Comparison of ENCODE assay signal across 2 cellular contexts in genomic region chr20:59415224-59415623, GRCh38.
TF ChIP-seq lines count a peak whose summit lies in the region.

No MANE protein-coding gene starts in this region.

TF ChIP-seq in HepG2, 621 proteins besides CTCF, POLR2A, EP300 and RAD21:
- peak; percentile 55 for TF ChIP-seq CREB1 (IDR thresholded peaks at IDR 0.05)
- TF ChIP-seq CREB1 (CRISPR knock-in tag; IDR thresholded peaks at IDR 0.05): no peak
- no peak for TF ChIP-seq ISL2 (CRISPR knock-in tag; IDR thresholded peaks at IDR 0.05)
TF ChIP-seq in HepG2: peak in this region for 1.

TF ChIP-seq in H1, 55 proteins besides CTCF, POLR2A, EP300 and RAD21:
- no peak for TF ChIP-seq CHD1 (IDR thresholded peaks at IDR 0.05; ENCODE audit: low read depth, low read length)
- TF ChIP-seq TAF1 (IDR thresholded peaks at IDR 0.05; ENCODE audit: low read depth, low read length): no peak
- no peak for TF ChIP-seq TCF12 (IDR thresholded peaks at IDR 0.05; ENCODE audit: low read depth, low read length)
- no peak for TF ChIP-seq HDAC6 (IDR thresholded peaks at IDR 0.05; ENCODE audit: low read depth, low read length)
- TF ChIP-seq JUN (IDR thresholded peaks at IDR 0.05; ENCODE audit: low read depth, low read length): no peak
- TF ChIP-seq TAF7 (optimal IDR thresholded peaks at IDR 0.05; ENCODE audit: borderline replicate concordance, low read depth, low read length): no peak
- TF ChIP-seq MAX (IDR thresholded peaks at IDR 0.05): no peak
- TF ChIP-seq SP1 (IDR thresholded peaks at IDR 0.05; ENCODE audit: low read depth, low read length): no peak
- TF ChIP-seq SIRT6 (IDR thresholded peaks at IDR 0.05; ENCODE audit: low read length): no peak
- TF ChIP-seq CBX5 (IDR thresholded peaks at IDR 0.05; ENCODE audit: low read depth, low read length): no peak
TF ChIP-seq in H1: peak in this region for 0.
